Comparison of ENCODE assay signal across 8 cellular contexts in the genomic region with DNA sequence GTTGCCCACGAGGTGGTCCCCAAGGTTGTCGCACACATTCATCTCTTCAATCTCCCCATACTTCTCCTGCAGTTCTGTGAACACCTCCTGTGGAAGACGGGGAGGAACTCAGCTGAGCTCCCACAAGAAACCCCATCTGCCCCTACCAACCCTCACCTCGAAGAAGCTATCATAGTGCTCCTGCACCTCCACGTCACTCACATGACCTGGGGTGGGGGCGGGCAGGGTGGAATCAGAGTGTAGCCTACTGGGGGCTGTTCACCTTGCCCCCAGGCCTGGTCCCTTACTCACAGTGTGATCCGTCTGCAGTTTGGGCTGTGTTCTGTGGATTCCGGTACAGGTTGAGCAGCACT. TPM values are rescaled to one million over a fixed set of nuclear protein-coding genes. Genes with fewer than 3 reads are reported as not detected.
DNase-seq lines count a peak whose midpoint lies in the region; ATAC-seq and TF ChIP-seq lines count a peak whose summit lies in the region.

No MANE protein-coding gene starts in this region.

- peak overlapping the region; percentile 70 for H4K8ac ChIP-seq in mesenchymal stem cell (ENCODE audit: low read length)

- no peak overlapping the region for H3K4me3 ChIP-seq in body of pancreas
- H3K4me3 ChIP-seq in mesenchymal stem cell (ENCODE audit: insufficient read depth in 1 of 2, low read depth in 1 of 2, low read length in 2 of 2) = peak overlapping the region; percentile 65 to 96

- H4K91ac ChIP-seq in mesenchymal stem cell (ENCODE audit: low read length) = no peak overlapping the region

- peak overlapping the region; percentile 100 for H3K4me3 Mint-ChIP-seq in activated naive CD4-positive, alpha-beta T cell treated with anti-CD3 and anti-CD28 coated beads, Interleukin-2, amount 10 ng/mL, durations not matched to agents 7 days and 5 days
- H3K4me3 Mint-ChIP-seq in type B pancreatic cell = peak overlapping the region; percentile 99

- H3K36me3 Mint-ChIP-seq in activated naive CD4-positive, alpha-beta T cell treated with anti-CD3 and anti-CD28 coated beads, Interleukin-2, amount 10 ng/mL, durations not matched to agents 7 days and 5 days = peaks cover 25% of the 10 kb centered on the region
- H3K36me3 Mint-ChIP-seq in type B pancreatic cell = no peaks in the 10 kb centered on the region

- no peak for DNase-seq in activated naive CD4-positive, alpha-beta T cell treated with anti-CD3 and anti-CD28 coated beads, Interleukin-2, amount 10 ng/mL, durations not matched to agents 7 days and 5 days
- no peak for DNase-seq in activated naive CD4-positive, alpha-beta T cell (lab: John Stamatoyannopoulos, UW)
- no peak for DNase-seq in body of pancreas
- no peak for DNase-seq in mesenchymal stem cell
- DNase-seq in type B pancreatic cell (ENCODE audit: extremely low spot score, unreplicated experiment) = no peak
- no peak for DNase-seq in stimulated activated CD4-positive, alpha-beta T cell treated with anti-CD3 and anti-CD28 coated beads, Interleukin-4, amount 100 ng/mL, for 1 hour
- DNase-seq in SKM-1 treated with dmso at 0.1 percent for 144 hours (lab: John Stamatoyannopoulos, UW; ENCODE audit: unreplicated experiment) = no peak

- 60 to 66% methylated on average over 4 to 8 of the region's 8 CpGs for WGBS in body of pancreas, 2 donors
- WGBS in mesenchymal stem cell = 76% methylated on average over 8 of the region's 8 CpGs

- H3K4me1 ChIP-seq in body of pancreas (peaks cover 49% of the 10 kb centered on the region), mesenchymal stem cell (ENCODE audit: control insufficient read depth, insufficient read depth, low read depth, low read length) (peaks cover 25% of the 10 kb centered on the region)

- H3K27me3 ChIP-seq in body of pancreas (no peaks in the 10 kb centered on the region), mesenchymal stem cell (ENCODE audit: control insufficient read depth in 1 of 2, insufficient read depth in 1 of 2, low read length in 2 of 2) (no peaks in the 10 kb centered on the region)

- H3K9ac ChIP-seq in mesenchymal stem cell (ENCODE audit: low read length) = peak overlapping the region; percentile 99

- no peak overlapping the region for H2BK5ac ChIP-seq in mesenchymal stem cell (ENCODE audit: low read depth, low read length, poor library complexity, severe bottlenecking)

- H3K27ac ChIP-seq in body of pancreas (peak overlapping the region in 3 of 4 donors; percentile 97 to 100 (median 99)), mesenchymal stem cell (ENCODE audit: low read length, poor library complexity, severe bottlenecking) (no peak overlapping the region)

- no peaks in the 10 kb centered on the region for H3K36me3 ChIP-seq in body of pancreas (replicated peaks in 1 of 2; ENCODE audit: insufficient read depth in 1 of 2, low read depth in 2 of 2)
- H3K36me3 ChIP-seq in mesenchymal stem cell (ENCODE audit: control insufficient read depth in 1 of 2, insufficient read depth in 2 of 2, low read depth in 1 of 2, low read length in 2 of 2) = peaks cover 19 to 21% of the 10 kb centered on the region in 2 experiments

- no peak for TF ChIP-seq POLR2A in body of pancreas (IDR thresholded peaks at IDR 0.05)

- H3K4ac ChIP-seq in mesenchymal stem cell (ENCODE audit: low read depth in 1 of 2, low read length in 2 of 2) = no peak overlapping the region

- H2BK120ac ChIP-seq in mesenchymal stem cell (ENCODE audit: low read depth, low read length) = no peak overlapping the region

- H3K9me3 Mint-ChIP-seq in activated naive CD4-positive, alpha-beta T cell treated with anti-CD3 and anti-CD28 coated beads, Interleukin-2, amount 10 ng/mL, durations not matched to agents 7 days and 5 days = no peaks in the 10 kb centered on the region
- no peaks in the 10 kb centered on the region for H3K9me3 Mint-ChIP-seq in type B pancreatic cell

- H2BK12ac ChIP-seq in mesenchymal stem cell (ENCODE audit: low read length in 2 of 2) = no peak overlapping the region

- no peak overlapping the region for H2AK5ac ChIP-seq in mesenchymal stem cell (ENCODE audit: low read length, severe bottlenecking)

- no peak overlapping the region for H3K23ac ChIP-seq in mesenchymal stem cell (ENCODE audit: low read length in 2 of 2)

- intact Hi-C loops in body of pancreas (cut with DNase I) = no loop called here

- no peak overlapping the region for H2BK15ac ChIP-seq in mesenchymal stem cell (ENCODE audit: low read depth, poor library complexity, severe bottlenecking)

- no peak overlapping the region for H3K14ac ChIP-seq in mesenchymal stem cell (ENCODE audit: low read length in 2 of 2)

- no peak for ATAC-seq in body of pancreas
- ATAC-seq in HG03439 (IDR thresholded peaks at IDR 0.05; ENCODE audit: unreplicated experiment) = no peak

- H3K4me2 ChIP-seq in mesenchymal stem cell (ENCODE audit: low read length, poor library complexity, severe bottlenecking) = peak overlapping the region; percentile 80

- peak overlapping the region; percentile 99 for H3K27ac Mint-ChIP-seq in activated naive CD4-positive, alpha-beta T cell treated with anti-CD3 and anti-CD28 coated beads, Interleukin-2, amount 10 ng/mL, durations not matched to agents 7 days and 5 days
- H3K27ac Mint-ChIP-seq in type B pancreatic cell = peak overlapping the region; percentile 100

- TF ChIP-seq CTCF in body of pancreas (IDR thresholded peaks at IDR 0.05) (no peak), type B pancreatic cell (conservative IDR thresholded peaks at IDR 0.05) (no peak)

- H3K27me3 Mint-ChIP-seq in activated naive CD4-positive, alpha-beta T cell treated with anti-CD3 and anti-CD28 coated beads, Interleukin-2, amount 10 ng/mL, durations not matched to agents 7 days and 5 days = no peaks in the 10 kb centered on the region
- H3K27me3 Mint-ChIP-seq in type B pancreatic cell = no peaks in the 10 kb centered on the region

- CTCF ChIA-PET in activated naive CD4-positive, alpha-beta T cell treated with anti-CD3 and anti-CD28 coated beads, Interleukin-2, amount 10 ng/mL, durations not matched to agents 7 days and 5 days (lab: Charles Lee) = interaction anchor here (1.2 to 1.7 kb wide), 4 partner anchors 25 to 75 kb away, joined by 3 to 7 read pairs (median 4); no protein-coding TSS in a partner anchor

- H3K4me1 Mint-ChIP-seq in activated naive CD4-positive, alpha-beta T cell treated with anti-CD3 and anti-CD28 coated beads, Interleukin-2, amount 10 ng/mL, durations not matched to agents 7 days and 5 days = peaks cover 68% of the 10 kb centered on the region
- peaks cover 30% of the 10 kb centered on the region for H3K4me1 Mint-ChIP-seq in type B pancreatic cell (ENCODE audit: unreplicated experiment)

- H2AFZ ChIP-seq in mesenchymal stem cell (ENCODE audit: low read depth, low read length) = peak overlapping the region; percentile 72

- peaks cover 31% of the 10 kb centered on the region for H3K79me1 ChIP-seq in mesenchymal stem cell (replicated peaks; ENCODE audit: low read length, poor library complexity, severe bottlenecking)

- no peaks in the 10 kb centered on the region for H3K9me3 ChIP-seq in body of pancreas
- H3K9me3 ChIP-seq in mesenchymal stem cell (ENCODE audit: control insufficient read depth, low read length) = no peaks in the 10 kb centered on the region

- H3K18ac ChIP-seq in mesenchymal stem cell (ENCODE audit: low read depth in 1 of 2, low read length in 2 of 2) = peak overlapping the region in 1 of 2 experiments; percentile 16

RNA-seq across cellular contexts. Expression of a gene that starts 0.9 kb away (rescaled TPM):
- total RNA-seq in body of pancreas = 10 to 100 TPM; 26.2 to 83.4 TPM
- 13.8 TPM for polyA plus RNA-seq in mesenchymal stem cell (2013, experiment 1 of 2)
- 12.8 TPM for polyA plus RNA-seq in mesenchymal stem cell (2013, experiment 2 of 2)
- total RNA-seq in type B pancreatic cell (ENCODE audit: low replicate concordance) = 22.2 and 25.4 TPM in 2 replicates

RNA-seq across cellular contexts. Expression of a gene that starts 1.1 kb away (rescaled TPM):
- 10 to 100 TPM; 10.6 to 21.1 TPM for total RNA-seq in body of pancreas
- 131 TPM for polyA plus RNA-seq in mesenchymal stem cell (2013, experiment 1 of 2)
- 134 TPM for polyA plus RNA-seq in mesenchymal stem cell (2013, experiment 2 of 2)
- 74.2 and 85.4 TPM in 2 replicates for total RNA-seq in type B pancreatic cell (ENCODE audit: low replicate concordance)

RNA-seq across cellular contexts. Expression of a gene that starts 2.1 kb away (rescaled TPM):
- total RNA-seq in body of pancreas (10 to 100 TPM in 1 of 2 donors, 1 to 10 TPM in 1; 6.0 to 11.2 TPM), type B pancreatic cell (ENCODE audit: low replicate concordance) (1.5 and 3.8 TPM in 2 replicates)
- 3.2 TPM for polyA plus RNA-seq in mesenchymal stem cell (2013, experiment 1 of 2)
- 2.5 TPM for polyA plus RNA-seq in mesenchymal stem cell (2013, experiment 2 of 2)

RNA-seq across cellular contexts. Expression of a gene that starts 4.1 kb away (rescaled TPM):
- total RNA-seq in body of pancreas (1 to 10 TPM; 6.7 to 7.6 TPM), type B pancreatic cell (ENCODE audit: low replicate concordance) (15.5 and 17.9 TPM in 2 replicates)
- polyA plus RNA-seq in mesenchymal stem cell (2013, experiment 1 of 2) = 11.1 TPM
- polyA plus RNA-seq in mesenchymal stem cell (2013, experiment 2 of 2) = 11.4 TPM

RNA-seq across cellular contexts. Expression of a gene that starts 12.5 kb away (rescaled TPM):
- total RNA-seq in body of pancreas = 100 to 1,000 TPM in 1 of 2 donors, 10 to 100 TPM in 1; 35.0 to 117 TPM
- polyA plus RNA-seq in mesenchymal stem cell (2013, experiment 1 of 2) = 418 TPM
- 419 TPM for polyA plus RNA-seq in mesenchymal stem cell (2013, experiment 2 of 2)
- 0.43 and 0.60 TPM in 2 replicates for total RNA-seq in type B pancreatic cell (ENCODE audit: low replicate concordance)

Comparison
In these comparisons a context has a peak if more than half of its experiments do, and no peak if none do; other contexts are left out.
1. H3K4me3 ChIP-seq: peak in mesenchymal stem cell (2 of 2); none in body of pancreas (0 of 2).